ENCODE assay signal across 8 cellular contexts in genomic region chr6:35687658-35688604, GRCh38. TPM values are rescaled to one million over a fixed set of nuclear protein-coding genes. Genes with fewer than 3 reads are reported as not detected.
DNase-seq lines count a peak whose midpoint lies in the region; ATAC-seq and TF ChIP-seq lines count a peak whose summit lies in the region.

No MANE protein-coding gene starts in this region.

- peaks cover 9% of the 10 kb centered on the region for H3K36me3 Mint-ChIP-seq in activated CD8-positive, alpha-beta T cell treated with anti-CD3 and anti-CD28 coated beads, Interleukin-2, amount 10 ng/mL, durations not matched to agents 7 days and 5 days (ENCODE audit: low read depth)
- no peaks in the 10 kb centered on the region for H3K36me3 Mint-ChIP-seq in endodermal cell (ENCODE audit: low read depth)

- DNase-seq in NCI-H446 (lab: John Stamatoyannopoulos, UW) (peak; percentile 9 to 35), NCI-H446 treated with DMSO at 0.1 percent for 48 hours (lab: John Stamatoyannopoulos, UW) (no peak), NCI-H2227 (lab: John Stamatoyannopoulos, UW; ENCODE audit: unreplicated experiment) (peak; percentile 55), endodermal cell (peak; percentile 89), midbrain (lab: John Stamatoyannopoulos, UW) (peak; percentile 66)
- DNase-seq in activated CD8-positive, alpha-beta T cell treated with anti-CD3 and anti-CD28 coated beads, Interleukin-2, amount 10 ng/mL, durations not matched to agents 7 days and 5 days, result peak; percentile 74
- peak; percentile 34 to 47 for DNase-seq in stimulated activated CD8-positive, alpha-beta memory T cell treated with anti-CD3 and anti-CD28 coated beads, Interleukin-2, amount 100 ng/mL, for 48 hours (ENCODE audit: low read depth in 2 of 2)

- H3K27ac Mint-ChIP-seq in activated CD8-positive, alpha-beta T cell treated with anti-CD3 and anti-CD28 coated beads, Interleukin-2, amount 10 ng/mL, durations not matched to agents 7 days and 5 days, result peak overlapping the region; percentile 88
- H3K27ac Mint-ChIP-seq in endodermal cell, result no peak overlapping the region

- H3K4me1 ChIP-seq in endodermal cell (ENCODE audit: control insufficient read depth, insufficient read depth, low read length), result peaks cover 4% of the 10 kb centered on the region

- 1 to 3% methylated on average over 42 to 100 of the region's 100 CpGs for WGBS in endodermal cell (ENCODE audit: insufficient coverage in 1 of 2, insufficient read length in 1 of 2), 2 experiments

- H3K4me3 ChIP-seq in endodermal cell (ENCODE audit: low read length), result peak overlapping the region; percentile 91

- no peaks in the 10 kb centered on the region for H3K27me3 Mint-ChIP-seq in activated CD8-positive, alpha-beta T cell treated with anti-CD3 and anti-CD28 coated beads, Interleukin-2, amount 10 ng/mL, durations not matched to agents 7 days and 5 days (ENCODE audit: low read depth)
- peaks cover 10% of the 10 kb centered on the region for H3K27me3 Mint-ChIP-seq in endodermal cell (ENCODE audit: insufficient read depth)

- peaks cover 4% of the 10 kb centered on the region for H3K9me3 Mint-ChIP-seq in activated CD8-positive, alpha-beta T cell treated with anti-CD3 and anti-CD28 coated beads, Interleukin-2, amount 10 ng/mL, durations not matched to agents 7 days and 5 days (ENCODE audit: insufficient read depth)
- H3K9me3 Mint-ChIP-seq in endodermal cell, result no peaks in the 10 kb centered on the region

- no peak overlapping the region for H3K27ac ChIP-seq in endodermal cell (ENCODE audit: low read depth, low read length)

- H3K4me3 Mint-ChIP-seq in activated CD8-positive, alpha-beta T cell treated with anti-CD3 and anti-CD28 coated beads, Interleukin-2, amount 10 ng/mL, durations not matched to agents 7 days and 5 days, result peak overlapping the region; percentile 87
- peak overlapping the region; percentile 68 for H3K4me3 Mint-ChIP-seq in endodermal cell

- peaks cover 12% of the 10 kb centered on the region for H3K27me3 ChIP-seq in endodermal cell (ENCODE audit: control insufficient read depth, insufficient read depth, low read length, poor library complexity, severe bottlenecking)

- peak; percentile 42 for ATAC-seq in HG02938 (IDR thresholded peaks at IDR 0.05; ENCODE audit: unreplicated experiment)
- ATAC-seq in activated CD8-positive, alpha-beta T cell treated with anti-CD3 and anti-CD28 coated beads, Interleukin-2, amount 10 ng/mL, durations not matched to agents 7 days and 5 days, result peak; percentile 54

- H3K9me3 ChIP-seq in endodermal cell (ENCODE audit: control insufficient read depth, low read length), result no peaks in the 10 kb centered on the region

- no peak for TF ChIP-seq CTCF in endodermal cell (conservative IDR thresholded peaks at IDR 0.05)

- CTCF ChIA-PET in activated CD8-positive, alpha-beta T cell treated with anti-CD3 and anti-CD28 coated beads, Interleukin-2, amount 10 ng/mL, durations not matched to agents 7 days and 5 days (lab: Charles Lee), result interaction anchor here (0.6 to 3.8 kb wide), 20 partner anchors 9 to 166 kb away, joined by 3 to 47 read pairs (median 4); partner anchors contain the start of gene ARMC12

- no peaks in the 10 kb centered on the region for H3K36me3 ChIP-seq in endodermal cell (ENCODE audit: control insufficient read depth, insufficient read depth, low read length)

- peak overlapping the region; percentile 28 for H3K9ac ChIP-seq in endodermal cell (ENCODE audit: extremely low read depth, low read length, poor library complexity, severe bottlenecking)

- POLR2A ChIA-PET in activated CD8-positive, alpha-beta T cell treated with anti-CD3 and anti-CD28 coated beads, Interleukin-2, amount 10 ng/mL, durations not matched to agents 7 days and 5 days (lab: Charles Lee), result interaction anchor here (0.7 to 2.1 kb wide), 12 partner anchors 9 to 86 kb away, joined by 3 to 8 read pairs (median 4); partner anchors contain the start of gene ARMC12

- H3K4me1 Mint-ChIP-seq in activated CD8-positive, alpha-beta T cell treated with anti-CD3 and anti-CD28 coated beads, Interleukin-2, amount 10 ng/mL, durations not matched to agents 7 days and 5 days (ENCODE audit: low read depth), result peaks cover 14% of the 10 kb centered on the region
- H3K4me1 Mint-ChIP-seq in endodermal cell, result peaks cover 7% of the 10 kb centered on the region

RNA-seq across cellular contexts. Expression of gene FKBP5, which starts 0.8 kb away (rescaled TPM):
- total RNA-seq in activated CD8-positive, alpha-beta T cell treated with anti-CD3 and anti-CD28 coated beads, Interleukin-2, amount 10 ng/mL, durations not matched to agents 7 days and 5 days, result 10 to 100 TPM; 78.7 to 79.5 TPM
- total RNA-seq in endodermal cell, result 10 to 100 TPM; 27.0 to 53.3 TPM
- polyA plus RNA-seq in endodermal cell (2013, experiment 1 of 2), result 22.6 TPM
- 22.4 TPM for polyA plus RNA-seq in endodermal cell (2013, experiment 2 of 2)

RNA-seq across cellular contexts. Expression of gene ARMC12, which starts 48.9 kb away (rescaled TPM):
- under 1 TPM; 0.37 to 0.45 TPM for total RNA-seq in activated CD8-positive, alpha-beta T cell treated with anti-CD3 and anti-CD28 coated beads, Interleukin-2, amount 10 ng/mL, durations not matched to agents 7 days and 5 days
- total RNA-seq in endodermal cell, result under 1 TPM; 0.57 to 0.93 TPM
- 2.4 TPM for polyA plus RNA-seq in endodermal cell (2013, experiment 1 of 2)
- 1.8 TPM for polyA plus RNA-seq in endodermal cell (2013, experiment 2 of 2)
